15 cellular contexts compared by ENCODE assay signal in genomic region chr17:32621612-32622312, GRCh38.
DNase-seq lines count a peak whose midpoint lies in the region; FAIRE-seq and TF ChIP-seq lines count a peak whose summit lies in the region.
"Had no signal": no experiment of that assay in that cellular context is flagged by ENCODE, and none has a peak within 500 bp of the region (broad histone marks: within the 10 kb centered on the region; RNA-seq: fewer than 3 reads in every experiment).

No MANE protein-coding gene starts in this region.

- H3K27me3 Mint-ChIP-seq in immature natural killer cell (ENCODE audit: low read depth in 3 of 3) (no peaks in the 10 kb centered on the region), HFFc6 (ENCODE audit: insufficient read depth) (no peaks in the 10 kb centered on the region)

- TF ChIP-seq CTCF in bronchial epithelial cell (IDR thresholded peaks at IDR 0.05; ENCODE audit: insufficient read depth, low read length, severe bottlenecking) (no peak), HFFc6 (IDR thresholded peaks at IDR 0.05) (no peak)

- no peaks in the 10 kb centered on the region for H3K27me3 ChIP-seq in bronchial epithelial cell (ENCODE audit: control insufficient read depth, insufficient read depth, low read length)
- H3K27me3 ChIP-seq: esophagus muscularis mucosa had no signal

- H3K4me3 Mint-ChIP-seq in immature natural killer cell (no peak overlapping the region), HFFc6 (no peak overlapping the region)

- no peaks in the 10 kb centered on the region for H3K9me3 Mint-ChIP-seq in immature natural killer cell
- no peaks in the 10 kb centered on the region for H3K9me3 Mint-ChIP-seq in HFFc6

- peak; percentile 35 for DNase-seq in Daoy (ENCODE audit: low read depth)
- peak; percentile 30 for DNase-seq in M059J (ENCODE audit: low read depth)
- DNase-seq in bronchial epithelial cell (ENCODE audit: low read depth), result peak; percentile 91
- peak; percentile 63 for DNase-seq in islet precursor cell
- no peak for DNase-seq in DMS79 treated with DMSO at 0.1 percent for 48 hours (lab: John Stamatoyannopoulos, UW)
- DNase-seq in immature natural killer cell, result no peak
- no peak for DNase-seq in NCI-H345 treated with DMSO at 0.1 percent for 48 hours (lab: John Stamatoyannopoulos, UW; ENCODE audit: unreplicated experiment)
- DNase-seq in HFFc6, result no peak
- DNase-seq: ACHN, hypothalamus, NCI-H2227 treated with DMSO at 0.1 percent for 48 hours, nucleus accumbens, PC-9 had no signal

- H3K36me3 ChIP-seq in bronchial epithelial cell (ENCODE audit: control insufficient read depth, insufficient read depth, low read length), result no peaks in the 10 kb centered on the region
- H3K36me3 ChIP-seq: esophagus muscularis mucosa, HAP-1 had no signal

- H3K27ac Mint-ChIP-seq in immature natural killer cell, result no peak overlapping the region
- no peak overlapping the region for H3K27ac Mint-ChIP-seq in HFFc6

- H3K4me3 ChIP-seq in bronchial epithelial cell (ENCODE audit: low read depth, low read length), result no peak overlapping the region
- H3K4me3 ChIP-seq: esophagus muscularis mucosa, HAP-1, PC-9 had no signal

- FAIRE-seq in bronchial epithelial cell (lab: Jason Lieb, UNC), result peak; percentile 91

- H3K4me1 Mint-ChIP-seq in immature natural killer cell, result peaks cover 0 to 10% of the 10 kb centered on the region in 2 donors
- no peaks in the 10 kb centered on the region; the same call in 1 of the 2 replicates for H3K4me1 Mint-ChIP-seq in HFFc6 (ENCODE audit: low read depth)

- H3K36me3 Mint-ChIP-seq in immature natural killer cell (no peaks in the 10 kb centered on the region), HFFc6 (ENCODE audit: low read depth) (no peaks in the 10 kb centered on the region)

Comparison
In these comparisons a context has a peak if more than half of its experiments do, and no peak if none do; other contexts are left out.
1. DNase-seq: peak in Daoy (single experiment), M059J (single experiment), bronchial epithelial cell (single experiment) and islet precursor cell (single experiment); none in DMS79 treated with DMSO at 0.1 percent for 48 hours (single experiment), immature natural killer cell (0 of 3), NCI-H345 treated with DMSO at 0.1 percent for 48 hours (single experiment) and HFFc6 (single experiment).